In the genomic region with DNA sequence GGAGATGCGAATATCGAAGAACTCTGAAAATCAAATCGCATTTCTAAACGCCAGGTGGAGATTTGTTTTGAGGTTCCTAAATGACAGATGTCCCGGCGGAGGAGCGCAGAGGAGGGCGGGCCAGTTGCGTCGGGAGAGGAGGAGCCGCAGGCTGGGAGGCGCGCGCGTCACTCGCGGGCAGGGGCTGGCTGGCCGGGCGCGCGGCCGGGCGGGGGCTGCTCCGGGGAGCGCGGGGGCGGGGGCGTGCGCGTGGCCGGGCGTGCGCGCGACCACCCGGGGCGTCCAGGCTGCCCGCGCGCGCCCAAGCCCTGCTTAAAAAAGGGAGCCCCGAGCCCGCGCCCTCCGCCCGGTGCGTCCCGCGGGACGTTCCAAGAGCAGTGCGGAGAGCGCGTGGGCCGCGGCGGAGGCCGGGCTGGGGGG, we compare ENCODE assay signal across 8 cellular contexts. TPM values are rescaled to one million over a fixed set of nuclear protein-coding genes. Genes with fewer than 3 reads are reported as not detected.
DNase-seq lines count a peak whose midpoint lies in the region; TF ChIP-seq lines count a peak whose summit lies in the region.

No MANE protein-coding gene starts in this region.

- H3K9me2 ChIP-seq in SU-DHL-6 (replicated peaks; ENCODE audit: insufficient read depth, low read length), result no peaks in the 10 kb centered on the region

- H2BK5ac ChIP-seq in trophoblast cell (ENCODE audit: low read depth, low read length, poor library complexity), result peak overlapping the region; percentile 75

- H3K4me3 Mint-ChIP-seq in type B pancreatic cell, result peak overlapping the region; percentile 96

- peak overlapping the region; percentile 84 for H3K14ac ChIP-seq in trophoblast cell (ENCODE audit: low read length)

- H3K27me3 Mint-ChIP-seq in type B pancreatic cell, result peaks cover 2% of the 10 kb centered on the region

- H3K4me2 ChIP-seq in SU-DHL-6 (ENCODE audit: low read depth, low read length, poor library complexity, severe bottlenecking), result peak overlapping the region; percentile 79
- peak overlapping the region; percentile 97 for H3K4me2 ChIP-seq in trophoblast cell (ENCODE audit: low read length)

- H3K9ac ChIP-seq in SU-DHL-6 (ENCODE audit: low read length) (peak overlapping the region; percentile 67), trophoblast cell (ENCODE audit: low read length) (peak overlapping the region; percentile 54)

- peak overlapping the region; percentile 60 for H3K18ac ChIP-seq in trophoblast cell (ENCODE audit: low read length)

- no peaks in the 10 kb centered on the region for H4K20me1 ChIP-seq in SU-DHL-6 (ENCODE audit: low read depth, low read length)

- H3K79me1 ChIP-seq in trophoblast cell (ENCODE audit: low read length), result peaks cover 16% of the 10 kb centered on the region

- peak overlapping the region; percentile 72 for H2BK120ac ChIP-seq in trophoblast cell (ENCODE audit: insufficient read depth, low read length, poor library complexity)

- H2AK5ac ChIP-seq in trophoblast cell (ENCODE audit: low read length), result no peak overlapping the region

- H3K36me3 ChIP-seq in GM06990 (ENCODE audit: control insufficient read depth, insufficient read depth, low read length), result no peaks in the 10 kb centered on the region
- no peaks in the 10 kb centered on the region for H3K36me3 ChIP-seq in SU-DHL-6 (ENCODE audit: low read length)
- H3K36me3 ChIP-seq in cardiac muscle cell, result no peaks in the 10 kb centered on the region
- no peaks in the 10 kb centered on the region for H3K36me3 ChIP-seq in trophoblast cell (ENCODE audit: control insufficient read depth in 1 of 2, insufficient read depth in 2 of 2, low read length in 2 of 2)

- peaks cover 25% of the 10 kb centered on the region for H3F3A ChIP-seq in SU-DHL-6 (ENCODE audit: insufficient read depth)

- no peaks in the 10 kb centered on the region for H3K9me3 Mint-ChIP-seq in type B pancreatic cell

- H3K27me3 ChIP-seq in GM06990 (replicated peaks; ENCODE audit: control insufficient read depth, insufficient read depth, low read length) (no peaks in the 10 kb centered on the region), SU-DHL-6 (ENCODE audit: low read length) (no peaks in the 10 kb centered on the region), cardiac muscle cell (no peaks in the 10 kb centered on the region), trophoblast cell (ENCODE audit: insufficient read depth, low read length) (no peaks in the 10 kb centered on the region)

- H3K4me1 ChIP-seq in cardiac muscle cell (ENCODE audit: low read depth) (peaks cover 11% of the 10 kb centered on the region), trophoblast cell (ENCODE audit: control insufficient read depth in 1 of 2, insufficient read depth in 2 of 2, low read length in 2 of 2) (peaks cover 12 to 20% of the 10 kb centered on the region in 2 experiments)

- DNase-seq in GM06990 (ENCODE audit: extremely low read depth, insufficient read length) (peak; percentile 91), HFF-Myc (ENCODE audit: extremely low read depth, low read depth) (peak; percentile 59), NCI-H1048 (lab: John Stamatoyannopoulos, UW) (peak; percentile 90), cardiac muscle cell (ENCODE audit: low read depth in 1 of 2, low spot score in 1 of 2) (peak; percentile 89 to 91), trophoblast cell (peak; percentile 82 to 87), type B pancreatic cell (ENCODE audit: extremely low spot score, unreplicated experiment) (peak; percentile 91)
- DNase-seq in activated naive CD8-positive, alpha-beta T cell treated with anti-CD3 and anti-CD28 coated beads, Interleukin-2, amount 50 U/mL, for 16 hours (ENCODE audit: low read depth, low spot score), result peak; percentile 49

- no peaks in the 10 kb centered on the region for H3K9me3 ChIP-seq in SU-DHL-6 (ENCODE audit: insufficient read depth, low read length)
- H3K9me3 ChIP-seq in cardiac muscle cell (ENCODE audit: low read depth), result no peaks in the 10 kb centered on the region
- peaks cover 4% of the 10 kb centered on the region for H3K9me3 ChIP-seq in trophoblast cell (ENCODE audit: insufficient read depth, low read depth, low read length)

- H3K4ac ChIP-seq in trophoblast cell (ENCODE audit: low read depth, low read length), result peak overlapping the region; percentile 78

- peak overlapping the region; percentile 98 for H4K8ac ChIP-seq in trophoblast cell (ENCODE audit: low read depth, low read length)

- no peak for TF ChIP-seq CTCF in GM06990 (IDR thresholded peaks at IDR 0.05; ENCODE audit: insufficient read depth, low read length, poor library complexity, severe bottlenecking)
- TF ChIP-seq CTCF in HFF-Myc (IDR thresholded peaks at IDR 0.05; ENCODE audit: low read depth, low read length, missing control alignments), result no peak
- TF ChIP-seq CTCF in SU-DHL-6 (IDR thresholded peaks at IDR 0.05; ENCODE audit: insufficient read depth, low read length, poor library complexity, severe bottlenecking), result no peak
- no peak for TF ChIP-seq CTCF in cardiac muscle cell (IDR thresholded peaks at IDR 0.05; ENCODE audit: low read depth, low read length)
- TF ChIP-seq CTCF in type B pancreatic cell (conservative IDR thresholded peaks at IDR 0.05), result no peak

- H4K12ac ChIP-seq in trophoblast cell (ENCODE audit: low read depth, low read length), result peak overlapping the region; percentile 80

- H3K27ac Mint-ChIP-seq in type B pancreatic cell, result peak overlapping the region; percentile 95

- no peak overlapping the region for H3K23ac ChIP-seq in trophoblast cell (ENCODE audit: low read length)

- H2AFZ ChIP-seq in SU-DHL-6 (ENCODE audit: low read depth, low read length, severe bottlenecking), result peak overlapping the region; percentile 72
- peak overlapping the region; percentile 76 for H2AFZ ChIP-seq in trophoblast cell (ENCODE audit: insufficient read depth, low read length, poor library complexity)

- WGBS in trophoblast cell (ENCODE audit: extremely low coverage, insufficient coverage, insufficient read length), result no CpG with 5 or more reads among the region's 57 CpGs

- H3K36me3 Mint-ChIP-seq in type B pancreatic cell, result no peaks in the 10 kb centered on the region

- H4K91ac ChIP-seq in trophoblast cell (ENCODE audit: low read depth, low read length), result peak overlapping the region; percentile 83

- H3K27ac ChIP-seq in SU-DHL-6 (ENCODE audit: low read depth, low read length), result peak overlapping the region; percentile 72
- peak overlapping the region; percentile 68 for H3K27ac ChIP-seq in cardiac muscle cell
- peak overlapping the region; percentile 86 for H3K27ac ChIP-seq in trophoblast cell (ENCODE audit: low read depth, low read length)

- H2BK12ac ChIP-seq in trophoblast cell (ENCODE audit: low read length), result no peak overlapping the region

- H3K4me1 Mint-ChIP-seq in type B pancreatic cell (ENCODE audit: unreplicated experiment), result peaks cover 38% of the 10 kb centered on the region

- no peaks in the 10 kb centered on the region for H3K79me2 ChIP-seq in SU-DHL-6 (ENCODE audit: insufficient read depth, low read length)
- peaks cover 10% of the 10 kb centered on the region for H3K79me2 ChIP-seq in trophoblast cell (ENCODE audit: control insufficient read depth, insufficient read depth, low read length, poor library complexity)

- peak overlapping the region; percentile 69 for H3K4me3 ChIP-seq in GM06990 (replicated peaks; ENCODE audit: low read depth, low read length)
- H3K4me3 ChIP-seq in HFF-Myc (replicated peaks; ENCODE audit: low read depth, low read length), result peak overlapping the region; percentile 54
- H3K4me3 ChIP-seq in SU-DHL-6 (ENCODE audit: insufficient read depth, low read length, poor library complexity, severe bottlenecking), result peak overlapping the region; percentile 68
- peak overlapping the region; percentile 61 for H3K4me3 ChIP-seq in cardiac muscle cell
- peak overlapping the region; percentile 80 for H3K4me3 ChIP-seq in trophoblast cell (ENCODE audit: low read depth, low read length)

RNA-seq across cellular contexts. Expression of gene H3-3A, which starts 47.3 kb away (rescaled TPM):
- total RNA-seq in cardiac muscle cell (439 and 725 TPM in 2 replicates), type B pancreatic cell (ENCODE audit: low replicate concordance) (684 and 873 TPM in 2 replicates)
- polyA plus RNA-seq in cardiac muscle cell, result 837 and 907 TPM in 2 replicates
- 1,042 and 1,059 TPM in 2 replicates for polyA plus RNA-seq in trophoblast cell (2013)

Comparison
In these comparisons a context has a peak if more than half of its experiments do, and no peak if none do; other contexts are left out.
1. Peak in every context shown above with its lines: DNase-seq, H3K4me3 ChIP-seq and H3K27ac ChIP-seq.